In the genomic region with DNA sequence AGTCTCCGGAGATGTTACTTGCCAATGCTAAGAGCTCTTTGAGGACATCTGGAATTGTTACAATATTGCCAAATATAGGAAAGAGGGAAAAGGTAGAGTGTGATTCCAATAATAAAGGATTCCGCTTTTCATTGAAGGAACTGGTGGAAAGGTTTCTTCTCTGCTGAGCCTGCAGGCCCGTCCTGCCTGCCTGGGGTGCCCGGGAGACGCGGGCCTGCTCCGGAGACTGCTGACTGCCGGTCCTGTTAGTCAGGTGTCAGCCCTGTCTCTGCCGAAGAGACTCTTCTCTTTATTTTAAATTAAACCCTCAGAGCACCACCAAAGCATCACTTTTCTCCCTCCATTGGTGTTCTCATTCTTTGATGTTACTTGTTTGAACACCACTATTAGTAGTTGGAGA, we compare ENCODE assay signal across 11 cellular contexts. TPM values are rescaled to one million over a fixed set of nuclear protein-coding genes. Genes with fewer than 3 reads are reported as not detected.
A peak's percentile ranks its signal among the peaks of the same experiment; 100 is the strongest.
DNase-seq lines count a peak whose midpoint lies in the region; ATAC-seq and TF ChIP-seq lines count a peak whose summit lies in the region.
"Had no signal": no experiment of that assay in that cellular context is flagged by ENCODE, and none has a peak within 500 bp of the region (broad histone marks: within the 10 kb centered on the region; RNA-seq: fewer than 3 reads in every experiment).

No MANE protein-coding gene starts in this region.

- TF ChIP-seq POLR2A in adrenal gland (IDR thresholded peaks at IDR 0.05) (no peak), gastroesophageal sphincter (IDR thresholded peaks at IDR 0.05) (no peak)

- intact Hi-C loops in Caco-2 (cut with micrococcal nuclease; ENCODE audit: unreplicated experiment), result loop anchor here (2.0 kb wide), 1 partner anchor 140 kb away; no protein-coding TSS in a partner anchor
- intact Hi-C loops in adrenal gland (cut with DNase I), result no loop called here

- no peaks in the 10 kb centered on the region for H3K27me3 Mint-ChIP-seq in Caco-2 (ENCODE audit: insufficient read depth, unreplicated experiment)
- H3K27me3 Mint-ChIP-seq in naive thymus-derived CD8-positive, alpha-beta T cell, result peaks cover 24 to 53% (median 49%) of the 10 kb centered on the region in 5 donors

- POLR2A ChIA-PET in Caco-2 (lab: Charles Lee), result no interaction called here
- POLR2A ChIA-PET in naive thymus-derived CD8-positive, alpha-beta T cell (lab: Charles Lee), result no interaction called here

- H3K36me3 ChIP-seq in Caco-2 (ENCODE audit: control insufficient read depth, insufficient read depth, low read length) (no peaks in the 10 kb centered on the region; the same call in 1 of the 2 replicates), adrenal gland (replicated peaks in 1 of 2) (no peaks in the 10 kb centered on the region), gastroesophageal sphincter (no peaks in the 10 kb centered on the region)

- H3K4me3 ChIP-seq in Caco-2 (ENCODE audit: low read depth, low read length) (no peak overlapping the region), adrenal gland (peak overlapping the region in 1 of 4 donors; percentile 99), gastroesophageal sphincter (peak overlapping the region; percentile 75), skeletal muscle cell (ENCODE audit: low read depth, low read length) (peak overlapping the region; percentile 81)

- peak overlapping the region in 3 of 5 donors; percentile 6 to 89 (median 76) for H3K27ac ChIP-seq in adrenal gland
- peak overlapping the region; percentile 94 to 97 (median 96) for H3K27ac ChIP-seq in gastroesophageal sphincter
- H3K27ac ChIP-seq: HL-60 had no signal

- 75 to 86% (median 84%) methylated on average over 9 of the region's 9 CpGs for WGBS in adrenal gland, 4 donors
- WGBS in gastroesophageal sphincter (ENCODE audit: low coverage in 1 of 2), 2 donors, result 40 to 74% methylated on average over 8 to 9 of the region's 9 CpGs

- no peak for TF ChIP-seq EP300 in gastroesophageal sphincter (IDR thresholded peaks at IDR 0.05)

- no peaks in the 10 kb centered on the region for H3K9me3 Mint-ChIP-seq in Caco-2 (ENCODE audit: unreplicated experiment)
- H3K9me3 Mint-ChIP-seq in naive thymus-derived CD8-positive, alpha-beta T cell, result peaks cover 0 to 4% (median 0%) of the 10 kb centered on the region in 9 donors

- peaks cover 8% of the 10 kb centered on the region for H3K36me3 Mint-ChIP-seq in Caco-2 (ENCODE audit: insufficient read depth, unreplicated experiment)
- H3K36me3 Mint-ChIP-seq in naive thymus-derived CD8-positive, alpha-beta T cell, result peaks cover 0 to 4% (median 0%) of the 10 kb centered on the region in 3 donors

- H3K4me1 ChIP-seq in Caco-2 (peaks cover 32% of the 10 kb centered on the region), adrenal gland (replicated peaks in 1 of 2) (peaks cover 4 to 20% of the 10 kb centered on the region in 2 donors), gastroesophageal sphincter (peaks cover 4 to 71% (median 11%) of the 10 kb centered on the region in 3 donors)

- H3K9me3 ChIP-seq in Caco-2 (no peaks in the 10 kb centered on the region), adrenal gland (replicated peaks in 1 of 3) (no peaks in the 10 kb centered on the region), gastroesophageal sphincter (no peaks in the 10 kb centered on the region)

- CTCF ChIA-PET in Caco-2 (lab: Charles Lee), result interaction anchor here (0.7 to 1.7 kb wide), 3 partner anchors 46 to 235 kb away, joined by 3 to 14 read pairs (median 4); no protein-coding TSS in a partner anchor

- H3K27ac Mint-ChIP-seq in Caco-2 (ENCODE audit: unreplicated experiment), result peak overlapping the region; percentile 23
- H3K27ac Mint-ChIP-seq in naive thymus-derived CD8-positive, alpha-beta T cell, result no peak overlapping the region

- no peak for TF ChIP-seq CTCF in Caco-2 (IDR thresholded peaks at IDR 0.05; ENCODE audit: insufficient read depth in 1 of 2, low read depth in 1 of 2, low read length in 1 of 2, severe bottlenecking in 1 of 2, unreplicated experiment in 1 of 2)
- no peak for TF ChIP-seq CTCF in adrenal gland (IDR thresholded peaks at IDR 0.05)
- TF ChIP-seq CTCF in gastroesophageal sphincter (IDR thresholded peaks at IDR 0.05), result no peak

- TSS peak; percentile 27 for BruUV-seq in Caco-2 (replicated peaks; lab: Mats Ljungman, UMichigan)

- ATAC-seq in gastroesophageal sphincter (no peak), GM21381 (IDR thresholded peaks at IDR 0.05; ENCODE audit: unreplicated experiment) (no peak), HG02759 (IDR thresholded peaks at IDR 0.05; ENCODE audit: unreplicated experiment) (no peak), GM21390 (IDR thresholded peaks at IDR 0.05; ENCODE audit: unreplicated experiment) (no peak)
- no peak for ATAC-seq in naive thymus-derived CD8-positive, alpha-beta T cell

- H3K27me3 ChIP-seq in Caco-2 (replicated peaks; ENCODE audit: control insufficient read depth, insufficient read depth, low read length) (no peaks in the 10 kb centered on the region), adrenal gland (no peaks in the 10 kb centered on the region), gastroesophageal sphincter (peaks cover 8% of the 10 kb centered on the region)

- DNase-seq in Caco-2 (no peak), adrenal gland (no peak), skeletal muscle cell (ENCODE audit: low read depth) (no peak)
- no peak for DNase-seq in naive thymus-derived CD8-positive, alpha-beta T cell
- DNase-seq: activated CD8-positive, alpha-beta memory T cell treated with anti-CD3 and anti-CD28 coated beads for 24 hours; anterior cingulate cortex had no signal

- peaks cover 16% of the 10 kb centered on the region for H3K4me1 Mint-ChIP-seq in Caco-2 (ENCODE audit: low read depth, unreplicated experiment)
- H3K4me1 Mint-ChIP-seq in naive thymus-derived CD8-positive, alpha-beta T cell, result peaks cover 0 to 1% (median 0%) of the 10 kb centered on the region in 4 donors

- H3K4me3 Mint-ChIP-seq in Caco-2 (ENCODE audit: unreplicated experiment), result peak overlapping the region; percentile 81
- peak overlapping the region in 1 of 10 donors; percentile 27 for H3K4me3 Mint-ChIP-seq in naive thymus-derived CD8-positive, alpha-beta T cell

RNA-seq across cellular contexts. Expression of a gene that starts 2.2 kb away (rescaled TPM):
- 55.1 and 60.1 TPM in 2 replicates for total RNA-seq in Caco-2 (2022)
- total RNA-seq in adrenal gland, result 100 to 1,000 TPM in 1 of 8 donors, 10 to 100 TPM in 7; 26.7 to 111 (median 92.4) TPM
- 10 to 100 TPM in 1 of 3 donors, 1 to 10 TPM in 2; 7.0 to 14.9 (median 9.6) TPM for polyA plus RNA-seq in adrenal gland
- total RNA-seq in gastroesophageal sphincter, result 100 to 1,000 TPM in 3 of 4 donors, 10 to 100 TPM in 1; 85.7 to 126 (median 111) TPM
- total RNA-seq in naive thymus-derived CD8-positive, alpha-beta T cell, result not detected
- polyA plus RNA-seq in naive thymus-derived CD8-positive, alpha-beta T cell, result not detected

Comparison
In these comparisons a context has a peak if more than half of its experiments do, and no peak if none do; other contexts are left out.
1. RNA of a gene that starts 2.2 kb away (total RNA-seq): 85.7 to 126 TPM in gastroesophageal sphincter, 26.7 to 111 TPM in adrenal gland and 55.1 to 60.1 TPM in Caco-2; not detected in naive thymus-derived CD8-positive, alpha-beta T cell; every median in the first group is over 10 times any median in the second.